ENCODE assay signal across 8 cellular contexts in the genomic region with DNA sequence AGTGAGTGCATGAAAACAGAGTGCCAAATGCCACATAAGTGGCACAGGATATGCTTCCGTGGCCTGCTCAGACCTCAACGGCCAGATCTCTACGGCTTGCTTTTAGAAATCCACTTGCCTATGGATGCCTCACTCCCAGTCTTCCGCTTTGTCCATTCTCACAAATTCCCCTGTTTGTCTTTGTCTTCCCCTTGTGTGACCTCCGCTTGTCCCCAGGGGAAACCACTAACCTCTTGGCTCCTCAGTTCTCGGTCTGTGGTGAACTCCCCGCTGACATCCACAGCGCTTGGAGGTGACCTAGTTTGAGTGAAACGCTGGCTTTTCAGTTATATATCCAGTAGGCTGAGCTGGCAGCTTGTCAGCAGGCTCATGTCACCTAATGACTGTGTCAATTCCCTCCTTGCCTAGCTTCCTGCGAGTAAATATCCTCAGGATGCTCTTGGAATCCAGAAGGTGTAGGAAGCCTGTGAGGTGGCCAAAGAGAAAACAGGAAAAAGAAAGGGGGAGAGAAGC.
DNase-seq lines count a peak whose midpoint lies in the region; ATAC-seq, FAIRE-seq and TF ChIP-seq lines count a peak whose summit lies in the region.

No MANE protein-coding gene starts in this region.

- POLR2A ChIA-PET in K562 (lab: Yijun Ruan, JAX) (no interaction called here), Caco-2 (lab: Charles Lee) (no interaction called here)

- H3K4me1 Mint-ChIP-seq in Caco-2 (ENCODE audit: low read depth, unreplicated experiment): peaks cover 4% of the 10 kb centered on the region

- no peak for TF ChIP-seq POLR2A in NB4 (IDR thresholded peaks at IDR 0.05; ENCODE audit: extremely low read depth, insufficient read length)
- TF ChIP-seq POLR2A in K562 (conservative IDR thresholded peaks at IDR 0.05): no peak

- H3K27me3 ChIP-seq in K562 (ENCODE audit: control insufficient read depth in 2 of 2, insufficient read depth in 2 of 2, low read length in 2 of 2): 0 out of 5 replicates have a peak, but pooled peaks cover 0 to 3% of the 10 kb centered on the region in 2 experiments
- H3K27me3 ChIP-seq in Caco-2 (replicated peaks; ENCODE audit: control insufficient read depth, insufficient read depth, low read length): no peaks in the 10 kb centered on the region

- peak; percentile 15 for DNase-seq in Ammon's horn (ENCODE audit: low spot score)
- peak; percentile 82 for DNase-seq in NB4 (ENCODE audit: low read depth)
- no peak for DNase-seq in K562 (ENCODE audit: extremely low read depth in 1 of 4, low spot score in 3 of 4)
- peak; percentile 51 for DNase-seq in mesenteric fat pad (ENCODE audit: low spot score)
- DNase-seq in NCI-H446 (lab: John Stamatoyannopoulos, UW): no peak
- no peak for DNase-seq in NCI-H2227 treated with DMSO at 0.1 percent for 48 hours (lab: John Stamatoyannopoulos, UW)
- no peak for DNase-seq in DMS79 treated with DMSO at 0.1 percent for 48 hours (lab: John Stamatoyannopoulos, UW)
- no peak for DNase-seq in Caco-2

- no peak overlapping the region for H3K4me2 ChIP-seq in K562 (ENCODE audit: insufficient read depth, low read length)

- H3K36me3 ChIP-seq in K562 (ENCODE audit: control insufficient read depth, insufficient read depth, low read length) (no peaks in the 10 kb centered on the region), Caco-2 (ENCODE audit: control insufficient read depth, insufficient read depth, low read length) (no peaks in the 10 kb centered on the region)

- H3K27me3 Mint-ChIP-seq in Caco-2 (ENCODE audit: insufficient read depth, unreplicated experiment): no peaks in the 10 kb centered on the region

- no peaks in the 10 kb centered on the region for H3K79me2 ChIP-seq in K562 (ENCODE audit: control insufficient read depth, insufficient read depth, low read length)

- H3K4me1 ChIP-seq in K562 (replicated peaks in 1 of 2; ENCODE audit: control insufficient read depth in 2 of 2, insufficient read depth in 2 of 2, low read length in 2 of 2): no peaks in the 10 kb centered on the region; a peak in 2 of 5 replicates
- peaks cover 5% of the 10 kb centered on the region for H3K4me1 ChIP-seq in Caco-2

- H3K9ac ChIP-seq in K562 (ENCODE audit: insufficient read depth in 1 of 2, low read depth in 2 of 2, low read length in 2 of 2): peak overlapping the region in 1 of 2 experiments; percentile 39; a peak in 1 of 4 replicates

- no peaks in the 10 kb centered on the region for H3K9me3 Mint-ChIP-seq in Caco-2 (ENCODE audit: unreplicated experiment)

- no peak for TF ChIP-seq CTCF in NB4 (IDR thresholded peaks at IDR 0.05; ENCODE audit: low read depth, low read length)
- TF ChIP-seq CTCF in K562 (IDR thresholded peaks at IDR 0.05 in 2 of 3, conservative IDR thresholded peaks at IDR 0.05 in 1 of 3; ENCODE audit: insufficient read depth in 2 of 3, low read depth in 1 of 3, low read length in 3 of 3): no peak
- TF ChIP-seq CTCF in Caco-2 (IDR thresholded peaks at IDR 0.05; ENCODE audit: insufficient read depth in 1 of 2, low read depth in 1 of 2, low read length in 1 of 2, severe bottlenecking in 1 of 2, unreplicated experiment in 1 of 2): no peak

- H3K9me1 ChIP-seq in K562 (ENCODE audit: control insufficient read depth, insufficient read depth, low read length): no peaks in the 10 kb centered on the region

- H2AFZ ChIP-seq in K562 (ENCODE audit: low read depth, low read length): peak overlapping the region; percentile 47; the same call in 1 of the 2 replicates

- ATAC-seq in K562: 0 out of 3 replicates have a peak, but pooled peaks have one; percentile 35

- in situ Hi-C loops in K562 (cut with MboI): no loop called here

- no peak overlapping the region for H3K4me3 Mint-ChIP-seq in Caco-2 (ENCODE audit: unreplicated experiment)

- FAIRE-seq in K562 (lab: Jason Lieb, UNC): no peak

- no peaks in the 10 kb centered on the region for H4K20me1 ChIP-seq in K562 (replicated peaks; ENCODE audit: control insufficient read depth, insufficient read depth, low read length)

- TF ChIP-seq RAD21 in K562 (CRISPR knock-in tag; conservative IDR thresholded peaks at IDR 0.05 in 1 of 2, IDR thresholded peaks at IDR 0.05 in 1 of 2): no peak

- 35% methylated on average over 10 of the region's 10 CpGs for WGBS in K562 (ENCODE audit: insufficient coverage, low coverage, missing lambda C conversion rate)

- CTCF ChIA-PET in K562 (lab: Yijun Ruan, JAX; ENCODE audit: low intra/inter-chr PET ratio): no interaction called here
- CTCF ChIA-PET in Caco-2 (lab: Charles Lee): no interaction called here

- H3K27ac Mint-ChIP-seq in Caco-2 (ENCODE audit: unreplicated experiment): no peak overlapping the region

- no peak overlapping the region for H3K27ac ChIP-seq in K562 (ENCODE audit: extremely low read depth, low read depth, low read length)

- H3K9me3 ChIP-seq in K562 (replicated peaks; ENCODE audit: control insufficient read depth, insufficient read depth, low read depth, low read length): no peaks in the 10 kb centered on the region
- no peaks in the 10 kb centered on the region for H3K9me3 ChIP-seq in Caco-2

- H3K36me3 Mint-ChIP-seq in Caco-2 (ENCODE audit: insufficient read depth, unreplicated experiment): no peaks in the 10 kb centered on the region

- intact Hi-C loops in K562 (cut with micrococcal nuclease) (no loop called here), Caco-2 (cut with micrococcal nuclease; ENCODE audit: unreplicated experiment) (no loop called here)

- H3K4me3 ChIP-seq in NB4 (ENCODE audit: low read depth, low read length) (no peak overlapping the region), K562 (no peak overlapping the region), Caco-2 (ENCODE audit: low read depth, low read length) (no peak overlapping the region)

- no peak for TF ChIP-seq EP300 in K562 (IDR thresholded peaks at IDR 0.05; ENCODE audit: low read length)

- BruUV-seq in K562 (replicated peaks; lab: Mats Ljungman, UMichigan) (no TSS peak), Caco-2 (replicated peaks; lab: Mats Ljungman, UMichigan) (no TSS peak)

TF ChIP-seq in K562, 482 proteins besides CTCF, POLR2A, EP300 and RAD21:
- TF ChIP-seq CCNT2 (IDR thresholded peaks at IDR 0.05; ENCODE audit: borderline replicate concordance, extremely low read depth, insufficient read length, low read depth, low read length) (no peak), ZNF174 (CRISPR knock-in tag; IDR thresholded peaks at IDR 0.05) (no peak), CBX8 (IDR thresholded peaks at IDR 0.05; ENCODE audit: borderline replicate concordance, extremely low read depth, low read depth, low read length, poor library complexity, severe bottlenecking) (no peak), CC2D1A (IDR thresholded peaks at IDR 0.05) (no peak), ZNF507 (tag; conservative IDR thresholded peaks at IDR 0.05) (no peak), JUN (IDR thresholded peaks at IDR 0.05; ENCODE audit: borderline replicate concordance, low read depth, low read length) (no peak), JUN (CRISPR knock-in tag; IDR thresholded peaks at IDR 0.05; ENCODE audit: borderline replicate concordance) (no peak), MEIS2 (IDR thresholded peaks at IDR 0.05; ENCODE audit: partially characterized antibody) (peak; percentile 4)
- TF ChIP-seq, protein P1, sequence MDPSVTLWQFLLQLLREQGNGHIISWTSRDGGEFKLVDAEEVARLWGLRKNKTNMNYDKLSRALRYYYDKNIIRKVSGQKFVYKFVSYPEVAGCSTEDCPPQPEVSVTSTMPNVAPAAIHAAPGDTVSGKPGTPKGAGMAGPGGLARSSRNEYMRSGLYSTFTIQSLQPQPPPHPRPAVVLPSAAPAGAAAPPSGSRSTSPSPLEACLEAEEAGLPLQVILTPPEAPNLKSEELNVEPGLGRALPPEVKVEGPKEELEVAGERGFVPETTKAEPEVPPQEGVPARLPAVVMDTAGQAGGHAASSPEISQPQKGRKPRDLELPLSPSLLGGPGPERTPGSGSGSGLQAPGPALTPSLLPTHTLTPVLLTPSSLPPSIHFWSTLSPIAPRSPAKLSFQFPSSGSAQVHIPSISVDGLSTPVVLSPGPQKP (CRISPR knock-in tag; IDR thresholded peaks at IDR 0.05): no peak

Comparison
In these comparisons a context has a peak if more than half of its experiments do, and no peak if none do; other contexts are left out.
1. DNase-seq: peak in Ammon's horn (single experiment), NB4 (single experiment) and mesenteric fat pad (single experiment); none in K562 (0 of 4), NCI-H446 (0 of 2), NCI-H2227 treated with DMSO at 0.1 percent for 48 hours (single experiment), DMS79 treated with DMSO at 0.1 percent for 48 hours (single experiment) and Caco-2 (0 of 2).